ENCODE assay signal across 8 cellular contexts in genomic region chr18:62869327-62869726, GRCh38.
DNase-seq lines count a peak whose midpoint lies in the region; ATAC-seq lines count a peak whose summit lies in the region.

No MANE protein-coding gene starts in this region.

- H3K4me3 Mint-ChIP-seq in activated CD4-positive, alpha-beta T cell treated with anti-CD3 and anti-CD28 coated beads, Interleukin-2, amount 10 ng/mL, durations not matched to agents 7 days and 5 days: peak overlapping the region; percentile 68
- peak overlapping the region; percentile 69 for H3K4me3 Mint-ChIP-seq in activated T-helper 1 cell treated with anti-CD3 and anti-CD28 coated beads, Interleukin-12 subunit alpha, Interleukin-12 subunit beta, Interleukin-2, Interleukin-4 antibody, amounts not matched to agents 30 ng/mL and 10 ng/mL and 1 ng/mL, durations not matched to agents 14 hours and 24 hours and 36 hours

- H3K27ac Mint-ChIP-seq in activated CD4-positive, alpha-beta T cell treated with anti-CD3 and anti-CD28 coated beads, Interleukin-2, amount 10 ng/mL, durations not matched to agents 7 days and 5 days: peak overlapping the region; percentile 95
- peak overlapping the region; percentile 87 for H3K27ac Mint-ChIP-seq in activated T-helper 1 cell treated with anti-CD3 and anti-CD28 coated beads, Interleukin-12 subunit alpha, Interleukin-12 subunit beta, Interleukin-2, Interleukin-4 antibody, amounts not matched to agents 30 ng/mL and 10 ng/mL and 1 ng/mL, durations not matched to agents 14 hours and 24 hours and 36 hours

- no peak for DNase-seq in activated CD4-positive, alpha-beta T cell treated with anti-CD3 and anti-CD28 coated beads, Interleukin-2, amount 10 ng/mL, durations not matched to agents 7 days and 5 days
- DNase-seq in activated CD4-positive, alpha-beta T cell treated with anti-CD3 and anti-CD28 coated beads, Interleukin-2, amount 50 U/mL, for 48 hours: no peak
- no peak for DNase-seq in activated T-helper 1 cell treated with anti-CD3 and anti-CD28 coated beads, Interleukin-12 subunit alpha, Interleukin-12 subunit beta, Interleukin-2, Interleukin-4 antibody, amounts not matched to agents 30 ng/mL and 10 ng/mL and 1 ng/mL, durations not matched to agents 14 hours and 24 hours and 36 hours (ENCODE audit: low spot score)
- no peak for DNase-seq in stimulated activated naive CD8-positive, alpha-beta T cell treated with anti-CD3 and anti-CD28 coated beads, Interleukin-15, Interleukin-2, amounts not matched to agents 100 U/mL and 50 U/mL, for 24 hours
- DNase-seq in NAMALWA (ENCODE audit: low spot score): no peak
- DNase-seq in stimulated activated naive CD4-positive, alpha-beta T cell treated with Interleukin-2 at 50 U/mL for 16 hours (lab: John Stamatoyannopoulos, UW): no peak
- no peak for DNase-seq in Kasumi-1 (lab: John Stamatoyannopoulos, UW)

- peak; percentile 59 for ATAC-seq in HG02884 (IDR thresholded peaks at IDR 0.05; ENCODE audit: unreplicated experiment)
- ATAC-seq in stimulated activated naive CD8-positive, alpha-beta T cell treated with anti-CD3 and anti-CD28 coated beads, Interleukin-15, Interleukin-2, amounts not matched to agents 100 U/mL and 50 U/mL, for 24 hours: peak; percentile 32

- CTCF ChIA-PET in activated CD4-positive, alpha-beta T cell treated with anti-CD3 and anti-CD28 coated beads, Interleukin-2, amount 10 ng/mL, durations not matched to agents 7 days and 5 days (lab: Charles Lee): interaction anchor here (1.4 kb wide), 1 partner anchor 154 kb away, joined by 3 read pairs; the partner anchor contains the start of gene PHLPP1

- H3K9me3 Mint-ChIP-seq in activated CD4-positive, alpha-beta T cell treated with anti-CD3 and anti-CD28 coated beads, Interleukin-2, amount 10 ng/mL, durations not matched to agents 7 days and 5 days: no peaks in the 10 kb centered on the region
- no peaks in the 10 kb centered on the region for H3K9me3 Mint-ChIP-seq in activated T-helper 1 cell treated with anti-CD3 and anti-CD28 coated beads, Interleukin-12 subunit alpha, Interleukin-12 subunit beta, Interleukin-2, Interleukin-4 antibody, amounts not matched to agents 30 ng/mL and 10 ng/mL and 1 ng/mL, durations not matched to agents 14 hours and 24 hours and 36 hours

- H3K36me3 Mint-ChIP-seq in activated CD4-positive, alpha-beta T cell treated with anti-CD3 and anti-CD28 coated beads, Interleukin-2, amount 10 ng/mL, durations not matched to agents 7 days and 5 days (ENCODE audit: low read depth): no peaks in the 10 kb centered on the region
- no peaks in the 10 kb centered on the region for H3K36me3 Mint-ChIP-seq in activated T-helper 1 cell treated with anti-CD3 and anti-CD28 coated beads, Interleukin-12 subunit alpha, Interleukin-12 subunit beta, Interleukin-2, Interleukin-4 antibody, amounts not matched to agents 30 ng/mL and 10 ng/mL and 1 ng/mL, durations not matched to agents 14 hours and 24 hours and 36 hours (ENCODE audit: low read depth)

- POLR2A ChIA-PET in activated CD4-positive, alpha-beta T cell treated with anti-CD3 and anti-CD28 coated beads, Interleukin-2, amount 10 ng/mL, durations not matched to agents 7 days and 5 days (lab: Charles Lee): no interaction called here

- intact Hi-C loops in activated T-helper 1 cell treated with anti-CD3 and anti-CD28 coated beads, Interleukin-12 subunit alpha, Interleukin-12 subunit beta, Interleukin-2, Interleukin-4 antibody, amounts not matched to agents 30 ng/mL and 10 ng/mL and 1 ng/mL, durations not matched to agents 14 hours and 24 hours and 36 hours (cut with micrococcal nuclease): loop anchor here (1.0 kb wide), 2 partner anchors 24 to 154 kb away; partner anchors contain the start of gene PHLPP1

- H3K27me3 Mint-ChIP-seq in activated CD4-positive, alpha-beta T cell treated with anti-CD3 and anti-CD28 coated beads, Interleukin-2, amount 10 ng/mL, durations not matched to agents 7 days and 5 days: no peaks in the 10 kb centered on the region
- no peaks in the 10 kb centered on the region for H3K27me3 Mint-ChIP-seq in activated T-helper 1 cell treated with anti-CD3 and anti-CD28 coated beads, Interleukin-12 subunit alpha, Interleukin-12 subunit beta, Interleukin-2, Interleukin-4 antibody, amounts not matched to agents 30 ng/mL and 10 ng/mL and 1 ng/mL, durations not matched to agents 14 hours and 24 hours and 36 hours (ENCODE audit: insufficient read depth)

- H3K4me1 Mint-ChIP-seq in activated CD4-positive, alpha-beta T cell treated with anti-CD3 and anti-CD28 coated beads, Interleukin-2, amount 10 ng/mL, durations not matched to agents 7 days and 5 days: peaks cover 15% of the 10 kb centered on the region
- H3K4me1 Mint-ChIP-seq in activated T-helper 1 cell treated with anti-CD3 and anti-CD28 coated beads, Interleukin-12 subunit alpha, Interleukin-12 subunit beta, Interleukin-2, Interleukin-4 antibody, amounts not matched to agents 30 ng/mL and 10 ng/mL and 1 ng/mL, durations not matched to agents 14 hours and 24 hours and 36 hours (ENCODE audit: low read depth): peaks cover 38% of the 10 kb centered on the region
